10 cellular contexts compared by ENCODE assay signal in genomic region chr1:38037481-38037939, GRCh38. TPM values are rescaled to one million over a fixed set of nuclear protein-coding genes. Genes with fewer than 3 reads are reported as not detected.
DNase-seq lines count a peak whose midpoint lies in the region; ATAC-seq and TF ChIP-seq lines count a peak whose summit lies in the region.
"Had no signal": no experiment of that assay in that cellular context is flagged by ENCODE, and none has a peak within 500 bp of the region (broad histone marks: within the 10 kb centered on the region; RNA-seq: fewer than 3 reads in every experiment).

No MANE protein-coding gene starts in this region.

- no peak overlapping the region for H3K9ac ChIP-seq in smooth muscle cell (ENCODE audit: low read depth)

- H4K20me1 ChIP-seq in smooth muscle cell (ENCODE audit: low read depth), result no peaks in the 10 kb centered on the region

- H3K27ac ChIP-seq in breast epithelium, result no peak overlapping the region
- H3K27ac ChIP-seq in smooth muscle cell (ENCODE audit: low read depth), result no peak overlapping the region
- H3K27ac ChIP-seq in Peyer's patch, result no peak overlapping the region

- H3K36me3 ChIP-seq in breast epithelium (no peaks in the 10 kb centered on the region), smooth muscle cell (ENCODE audit: low read depth) (no peaks in the 10 kb centered on the region), Peyer's patch (no peaks in the 10 kb centered on the region)

- CTCF ChIA-PET in MCF 10A (lab: Yijun Ruan, JAX), result interaction anchor here (0.5 to 3.3 kb wide), 5 partner anchors 10 to 797 kb away, joined by 3 to 12 read pairs (median 5); no protein-coding TSS in a partner anchor
- CTCF ChIA-PET in activated CD8-positive, alpha-beta memory T cell treated with anti-CD3 and anti-CD28 coated beads, Interleukin-2, amount 10 ng/mL, durations not matched to agents 7 days and 5 days (lab: Charles Lee), result interaction anchor here (1.4 to 1.7 kb wide), 2 partner anchors 34 to 35 kb away, joined by 3 to 4 read pairs; no protein-coding TSS in a partner anchor

- no peak overlapping the region for H2AFZ ChIP-seq in smooth muscle cell (ENCODE audit: low read depth)

- no peaks in the 10 kb centered on the region for H3K36me3 Mint-ChIP-seq in MCF 10A (ENCODE audit: insufficient read depth, unreplicated experiment)
- H3K36me3 Mint-ChIP-seq in activated CD8-positive, alpha-beta memory T cell treated with anti-CD3 and anti-CD28 coated beads, Interleukin-2, amount 10 ng/mL, durations not matched to agents 7 days and 5 days, result no peaks in the 10 kb centered on the region

- H3K9me3 ChIP-seq in breast epithelium (no peaks in the 10 kb centered on the region), smooth muscle cell (replicated peaks; ENCODE audit: low read depth) (no peaks in the 10 kb centered on the region), Peyer's patch (no peaks in the 10 kb centered on the region)

- peak; percentile 43 for DNase-seq in MCF 10A (ENCODE audit: unreplicated experiment)
- no peak for DNase-seq in breast epithelium (ENCODE audit: low spot score in 2 of 2)
- DNase-seq in NB4 (ENCODE audit: low read depth), result peak; percentile 35
- peak; percentile 56 for DNase-seq in dermis blood vessel endothelial cell
- no peak for DNase-seq in smooth muscle cell (lab: John Stamatoyannopoulos, UW; ENCODE audit: unreplicated experiment)
- DNase-seq in activated CD8-positive, alpha-beta memory T cell treated with anti-CD3 and anti-CD28 coated beads, Interleukin-2, amount 10 ng/mL, durations not matched to agents 7 days and 5 days, result no peak
- DNase-seq in Peyer's patch, result no peak
- DNase-seq: activated CD8-positive, alpha-beta T cell treated with anti-CD3 and anti-CD28 coated beads, Interleukin-2, amount 10 ng/mL, durations not matched to agents 7 days and 5 days had no signal

- H3K4me3 Mint-ChIP-seq in MCF 10A (ENCODE audit: unreplicated experiment), result no peak overlapping the region
- no peak overlapping the region for H3K4me3 Mint-ChIP-seq in activated CD8-positive, alpha-beta memory T cell treated with anti-CD3 and anti-CD28 coated beads, Interleukin-2, amount 10 ng/mL, durations not matched to agents 7 days and 5 days
- H3K4me3 Mint-ChIP-seq: activated CD8-positive, alpha-beta T cell treated with anti-CD3 and anti-CD28 coated beads, Interleukin-2, amount 10 ng/mL, durations not matched to agents 7 days and 5 days had no signal

- H3K79me2 ChIP-seq in smooth muscle cell (ENCODE audit: low read depth), result no peaks in the 10 kb centered on the region

- POLR2A ChIA-PET in MCF 10A (lab: Yijun Ruan, JAX), result no interaction called here

- TF ChIP-seq CTCF in MCF 10A (IDR thresholded peaks at IDR 0.05; ENCODE audit: unreplicated experiment) (no peak), breast epithelium (IDR thresholded peaks at IDR 0.05) (no peak), NB4 (IDR thresholded peaks at IDR 0.05; ENCODE audit: low read depth, low read length) (peak; percentile 40), smooth muscle cell (IDR thresholded peaks at IDR 0.05; ENCODE audit: borderline replicate concordance, insufficient read depth, poor library complexity, severe bottlenecking) (peak; percentile 8), Peyer's patch (IDR thresholded peaks at IDR 0.05) (peak in 3 of 6 experiments; percentile 19 to 30 (median 22))

- no peak overlapping the region for H3K27ac Mint-ChIP-seq in MCF 10A (ENCODE audit: low read depth, unreplicated experiment)
- H3K27ac Mint-ChIP-seq in activated CD8-positive, alpha-beta memory T cell treated with anti-CD3 and anti-CD28 coated beads, Interleukin-2, amount 10 ng/mL, durations not matched to agents 7 days and 5 days, result no peak overlapping the region
- H3K27ac Mint-ChIP-seq: activated CD8-positive, alpha-beta T cell treated with anti-CD3 and anti-CD28 coated beads, Interleukin-2, amount 10 ng/mL, durations not matched to agents 7 days and 5 days had no signal

- intact Hi-C loops in MCF 10A (cut with micrococcal nuclease), result loop anchor here (5.0 kb wide), 2 partner anchors 550 to 1055 kb away; no protein-coding TSS in a partner anchor
- intact Hi-C loops in breast epithelium (cut with DNase I; ENCODE audit: low total_unique reads), result no loop called here

- peak overlapping the region; percentile 6 for H3K4me2 ChIP-seq in smooth muscle cell

- peaks cover 9% of the 10 kb centered on the region for H3K27me3 Mint-ChIP-seq in MCF 10A (ENCODE audit: insufficient read depth, unreplicated experiment)
- H3K27me3 Mint-ChIP-seq in activated CD8-positive, alpha-beta memory T cell treated with anti-CD3 and anti-CD28 coated beads, Interleukin-2, amount 10 ng/mL, durations not matched to agents 7 days and 5 days, result peaks cover 26% of the 10 kb centered on the region

- H3K4me1 ChIP-seq in breast epithelium, result no peaks in the 10 kb centered on the region
- peaks cover 15% of the 10 kb centered on the region for H3K4me1 ChIP-seq in smooth muscle cell (ENCODE audit: low read depth)
- H3K4me1 ChIP-seq in Peyer's patch, result no peaks in the 10 kb centered on the region

- H3K9me3 Mint-ChIP-seq in MCF 10A (ENCODE audit: unreplicated experiment), result no peaks in the 10 kb centered on the region
- H3K9me3 Mint-ChIP-seq in activated CD8-positive, alpha-beta memory T cell treated with anti-CD3 and anti-CD28 coated beads, Interleukin-2, amount 10 ng/mL, durations not matched to agents 7 days and 5 days (ENCODE audit: low read depth), result no peaks in the 10 kb centered on the region

- H3K4me3 ChIP-seq in breast epithelium (no peak overlapping the region), NB4 (ENCODE audit: low read depth, low read length) (no peak overlapping the region), smooth muscle cell (no peak overlapping the region), Peyer's patch (no peak overlapping the region)

- no peak for TF ChIP-seq POLR2A in breast epithelium (IDR thresholded peaks at IDR 0.05)
- TF ChIP-seq POLR2A in NB4 (IDR thresholded peaks at IDR 0.05; ENCODE audit: extremely low read depth, insufficient read length), result no peak
- no peak for TF ChIP-seq POLR2A in Peyer's patch (IDR thresholded peaks at IDR 0.05)

- BruUV-seq in MCF 10A (replicated peaks; lab: Mats Ljungman, UMichigan), result no TSS peak

- peaks cover 6% of the 10 kb centered on the region for H3K4me1 Mint-ChIP-seq in MCF 10A (ENCODE audit: insufficient read depth, unreplicated experiment)
- no peaks in the 10 kb centered on the region for H3K4me1 Mint-ChIP-seq in activated CD8-positive, alpha-beta memory T cell treated with anti-CD3 and anti-CD28 coated beads, Interleukin-2, amount 10 ng/mL, durations not matched to agents 7 days and 5 days

- H3K27me3 ChIP-seq in breast epithelium (peaks cover 2 to 7% of the 10 kb centered on the region in 2 donors), smooth muscle cell (ENCODE audit: low read depth) (peaks cover 12% of the 10 kb centered on the region), Peyer's patch (peaks cover 0 to 1% of the 10 kb centered on the region in 2 donors)

- no peak for ATAC-seq in HG02763 (IDR thresholded peaks at IDR 0.05; ENCODE audit: unreplicated experiment)
- ATAC-seq in activated CD8-positive, alpha-beta memory T cell treated with anti-CD3 and anti-CD28 coated beads, Interleukin-2, amount 10 ng/mL, durations not matched to agents 7 days and 5 days, result no peak
- ATAC-seq: activated CD8-positive, alpha-beta T cell treated with anti-CD3 and anti-CD28 coated beads, Interleukin-2, amount 10 ng/mL, durations not matched to agents 7 days and 5 days had no signal

- H3F3A ChIP-seq in smooth muscle cell (ENCODE audit: low read depth), result no peaks in the 10 kb centered on the region

- WGBS in smooth muscle cell (ENCODE audit: low lambda C conversion rate), result 27% methylated on average over 4 of the region's 4 CpGs

RNA-seq across cellular contexts. Expression of gene POU3F1, which starts 9.1 kb away (rescaled TPM):
- total RNA-seq in MCF 10A (2022) (0.14 TPM in 1 of 2 replicates, not detected in the other), breast epithelium (under 1 TPM in 1 of 3 donors, not detected in 2; 0.29 TPM), dermis blood vessel endothelial cell (under 0.01 and 0.05 TPM in 2 replicates), smooth muscle cell (not detected in 2 replicates), Peyer's patch (not detected)
- polyA plus RNA-seq in smooth muscle cell, result 0.55 and 1.4 TPM in 2 replicates
- under 1 TPM in 1 of 2 experiments, not detected in 1; 0.09 TPM for total RNA-seq in activated CD8-positive, alpha-beta memory T cell treated with anti-CD3 and anti-CD28 coated beads, Interleukin-2, amount 10 ng/mL, durations not matched to agents 7 days and 5 days
- total RNA-seq: activated CD8-positive, alpha-beta T cell treated with anti-CD3 and anti-CD28 coated beads, Interleukin-2, amount 10 ng/mL, durations not matched to agents 7 days and 5 days; RPMI7951 had no signal

RNA-seq across cellular contexts. Expression of gene UTP11, which starts 25.0 kb away (rescaled TPM):
- total RNA-seq in MCF 10A (2022) (66.5 and 70.3 TPM in 2 replicates), breast epithelium (10 to 100 TPM; 22.6 to 29.2 (median 25.6) TPM), dermis blood vessel endothelial cell (47.0 and 47.5 TPM in 2 replicates), smooth muscle cell (72.4 and 73.5 TPM in 2 replicates), Peyer's patch (10 to 100 TPM in 3 of 4 donors, 1 to 10 TPM in 1; 8.9 to 23.1 (median 18.8) TPM)
- polyA plus RNA-seq in smooth muscle cell, result 43.7 and 44.4 TPM in 2 replicates
- 10 to 100 TPM; 32.4 to 49.6 TPM for total RNA-seq in activated CD8-positive, alpha-beta memory T cell treated with anti-CD3 and anti-CD28 coated beads, Interleukin-2, amount 10 ng/mL, durations not matched to agents 7 days and 5 days

RNA-seq across cellular contexts. Expression of gene FHL3, which starts 32.2 kb away (rescaled TPM):
- 13.5 and 18.8 TPM in 2 replicates for total RNA-seq in MCF 10A (2022)
- total RNA-seq in breast epithelium, result 10 to 100 TPM; 11.8 to 22.6 (median 21.4) TPM
- total RNA-seq in dermis blood vessel endothelial cell, result 12.4 and 20.2 TPM in 2 replicates
- 29.5 and 32.0 TPM in 2 replicates for total RNA-seq in smooth muscle cell
- polyA plus RNA-seq in smooth muscle cell, result 67.1 and 70.2 TPM in 2 replicates
- 10 to 100 TPM; 13.5 to 14.5 TPM for total RNA-seq in activated CD8-positive, alpha-beta memory T cell treated with anti-CD3 and anti-CD28 coated beads, Interleukin-2, amount 10 ng/mL, durations not matched to agents 7 days and 5 days
- total RNA-seq in Peyer's patch, result 10 to 100 TPM in 1 of 4 donors, 1 to 10 TPM in 3; 3.3 to 13.2 (median 4.9) TPM

RNA-seq across cellular contexts. Expression of gene SF3A3, which starts 47.7 kb away (rescaled TPM):
- total RNA-seq in MCF 10A (2022) (55.6 and 61.7 TPM in 2 replicates), breast epithelium (10 to 100 TPM; 51.8 to 61.8 (median 54.4) TPM), dermis blood vessel endothelial cell (73.7 and 136 TPM in 2 replicates), smooth muscle cell (74.9 and 79.6 TPM in 2 replicates), Peyer's patch (100 to 1,000 TPM in 1 of 4 donors, 10 to 100 TPM in 3; 29.9 to 144 (median 36.0) TPM)
- 50.8 and 54.0 TPM in 2 replicates for polyA plus RNA-seq in smooth muscle cell
- 100 to 1,000 TPM in 1 of 2 experiments, 10 to 100 TPM in 1; 70.1 to 104 TPM for total RNA-seq in activated CD8-positive, alpha-beta memory T cell treated with anti-CD3 and anti-CD28 coated beads, Interleukin-2, amount 10 ng/mL, durations not matched to agents 7 days and 5 days

Comparison
In these comparisons a context has a peak if more than half of its experiments do, and no peak if none do; other contexts are left out.
1. DNase-seq: peak in MCF 10A (single experiment), NB4 (single experiment) and dermis blood vessel endothelial cell (single experiment); none in breast epithelium (0 of 2), smooth muscle cell (single experiment), activated CD8-positive, alpha-beta memory T cell treated with anti-CD3 and anti-CD28 coated beads, Interleukin-2, amount 10 ng/mL, durations not matched to agents 7 days and 5 days (single experiment) and Peyer's patch (0 of 3).
2. CTCF ChIP-seq: peak in NB4 (single experiment) and smooth muscle cell (single experiment); none in MCF 10A (single experiment) and breast epithelium (0 of 3).